Comparison of ENCODE assay signal across 1 cellular context in genomic region chr11:64179221-64179620, GRCh38.
TF ChIP-seq lines count a peak whose summit lies in the region.

No MANE protein-coding gene starts in this region.

TF ChIP-seq in HepG2, 621 proteins besides CTCF, POLR2A, EP300 and RAD21:
- TF ChIP-seq JDP2 (CRISPR knock-in tag; IDR thresholded peaks at IDR 0.05; ENCODE audit: borderline replicate concordance) (no peak), SALL1 (CRISPR knock-in tag; IDR thresholded peaks at IDR 0.05) (no peak), ZNF331 (CRISPR knock-in tag; IDR thresholded peaks at IDR 0.05) (peak; percentile 97)
